In the genomic region with DNA sequence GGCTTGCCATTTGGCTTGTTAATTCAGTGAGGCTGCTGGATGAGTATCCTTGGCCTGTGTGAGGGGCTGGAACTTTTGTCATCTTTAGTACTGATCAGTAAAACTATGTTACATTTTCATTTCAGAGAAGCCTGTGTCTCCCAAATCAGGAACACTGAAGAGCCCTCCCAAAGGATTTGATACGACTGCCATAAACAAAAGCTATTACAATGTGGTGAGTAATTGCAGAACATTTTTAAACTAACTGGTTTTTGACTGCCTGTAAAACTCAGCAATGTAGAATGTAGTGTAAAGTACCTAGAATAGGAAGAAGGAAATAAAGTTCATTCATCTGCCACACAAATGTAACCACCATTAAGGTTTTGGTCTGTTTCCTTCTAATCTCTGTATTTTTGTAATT, we compare ENCODE assay signal across 24 cellular contexts.
"Had no signal": no experiment of that assay in that cellular context is flagged by ENCODE, and none has a peak within 500 bp of the region (broad histone marks: within the 10 kb centered on the region; RNA-seq: fewer than 3 reads in every experiment).

No MANE protein-coding gene starts in this region.

- H3K4me1 Mint-ChIP-seq: activated CD4-positive, alpha-beta memory T cell treated with anti-CD3 and anti-CD28 coated beads, Interleukin-2, amount 10 ng/mL, durations not matched to agents 7 days and 5 days; activated naive CD8-positive, alpha-beta T cell treated with anti-CD3 and anti-CD28 coated beads, Interleukin-2, amount 50 U/mL, for 24 hours had no signal

- H3K27me3 Mint-ChIP-seq: activated CD4-positive, alpha-beta memory T cell treated with anti-CD3 and anti-CD28 coated beads, Interleukin-2, amount 10 ng/mL, durations not matched to agents 7 days and 5 days; activated naive CD8-positive, alpha-beta T cell treated with anti-CD3 and anti-CD28 coated beads, Interleukin-2, amount 50 U/mL, for 24 hours; activated T-cell treated with anti-CD3 and anti-CD28 coated beads, Interleukin-2, amount 50 U/mL, for 24 hours had no signal

- DNase-seq: activated CD4-positive, alpha-beta memory T cell treated with anti-CD3 and anti-CD28 coated beads, Interleukin-2, amount 10 ng/mL, durations not matched to agents 7 days and 5 days; activated CD4-positive, alpha-beta T cell treated with anti-CD3 and anti-CD28 coated beads, Interleukin-2, amount 50 U/mL, for 1 hour; activated CD4-positive, CD25-positive, alpha-beta regulatory T cell; activated CD8-positive, alpha-beta memory T cell treated with anti-CD3 and anti-CD28 coated beads, Interleukin-2, amount 50 U/mL, for 48 hours; activated effector memory CD4-positive, alpha-beta T cell treated with anti-CD3 and anti-CD28 coated beads, Interleukin-2, amount 50 U/mL, for 16 hours; activated naive CD4-positive, alpha-beta T cell treated with Interleukin-2 at 50 U/mL for 16 hours; activated naive CD8-positive, alpha-beta T cell treated with anti-CD3 and anti-CD28 coated beads, Interleukin-2, amount 50 U/mL, for 24 hours; activated T-cell treated with anti-CD3 and anti-CD28 coated beads, Interleukin-2, amount 50 U/mL, for 24 hours; amniotic stem cell; body of pancreas; central memory CD4-positive, alpha-beta T cell; KG1; NCI-H1048; NCI-H1417 treated with DMSO at 0.1 percent for 48 hours; NCI-H1694; NCI-H2029; Peyer's patch; Right ventricle myocardium superior; T1000 had no signal

- H3K27ac ChIP-seq: ascending aorta, body of pancreas, Peyer's patch, RWPE1, VCaP had no signal

- H3K9me3 ChIP-seq: ascending aorta, body of pancreas, Peyer's patch had no signal

- H3K4me1 ChIP-seq: body of pancreas, Peyer's patch had no signal

- H3K4me3 ChIP-seq: ascending aorta, body of pancreas, Peyer's patch had no signal

- H3K4me3 Mint-ChIP-seq: activated CD4-positive, alpha-beta memory T cell treated with anti-CD3 and anti-CD28 coated beads, Interleukin-2, amount 10 ng/mL, durations not matched to agents 7 days and 5 days; activated naive CD8-positive, alpha-beta T cell treated with anti-CD3 and anti-CD28 coated beads, Interleukin-2, amount 50 U/mL, for 24 hours; activated T-cell treated with anti-CD3 and anti-CD28 coated beads, Interleukin-2, amount 50 U/mL, for 24 hours; T-helper 1 cell treated with Interleukin-12 subunit alpha and Interleukin-12 subunit beta and Interleukin-4 antibody, amounts not matched to agents 30 μg/mL and 1 μg/mL, for 36 hours had no signal

- H3K27me3 ChIP-seq: ascending aorta, body of pancreas, Peyer's patch had no signal

- H3K27ac Mint-ChIP-seq: activated CD4-positive, alpha-beta memory T cell treated with anti-CD3 and anti-CD28 coated beads, Interleukin-2, amount 10 ng/mL, durations not matched to agents 7 days and 5 days; activated naive CD4-positive, alpha-beta T cell treated with anti-CD3 and anti-CD28 coated beads, Interleukin-2, amount 50 U/mL, for 72 hours; activated naive CD8-positive, alpha-beta T cell treated with anti-CD3 and anti-CD28 coated beads, Interleukin-2, amount 50 U/mL, for 24 hours; activated T-cell treated with anti-CD3 and anti-CD28 coated beads, Interleukin-2, amount 50 U/mL, for 24 hours; T-helper 1 cell treated with Interleukin-12 subunit alpha and Interleukin-12 subunit beta and Interleukin-4 antibody, amounts not matched to agents 30 μg/mL and 1 μg/mL, for 36 hours had no signal

- ATAC-seq: activated naive CD4-positive, alpha-beta T cell treated with anti-CD3 and anti-CD28 coated beads, Interleukin-2, amount 50 U/mL, for 72 hours; activated naive CD8-positive, alpha-beta T cell treated with anti-CD3 and anti-CD28 coated beads, Interleukin-2, amount 50 U/mL, for 24 hours; body of pancreas had no signal

- H3K9me3 Mint-ChIP-seq: activated CD4-positive, alpha-beta memory T cell treated with anti-CD3 and anti-CD28 coated beads, Interleukin-2, amount 10 ng/mL, durations not matched to agents 7 days and 5 days; activated naive CD4-positive, alpha-beta T cell treated with anti-CD3 and anti-CD28 coated beads, Interleukin-2, amount 50 U/mL, for 72 hours; activated naive CD8-positive, alpha-beta T cell treated with anti-CD3 and anti-CD28 coated beads, Interleukin-2, amount 50 U/mL, for 24 hours; activated T-cell treated with anti-CD3 and anti-CD28 coated beads, Interleukin-2, amount 50 U/mL, for 24 hours; T-helper 1 cell treated with Interleukin-12 subunit alpha and Interleukin-12 subunit beta and Interleukin-4 antibody, amounts not matched to agents 30 μg/mL and 1 μg/mL, for 36 hours had no signal
